9 cellular contexts compared by ENCODE assay signal in the genomic region with DNA sequence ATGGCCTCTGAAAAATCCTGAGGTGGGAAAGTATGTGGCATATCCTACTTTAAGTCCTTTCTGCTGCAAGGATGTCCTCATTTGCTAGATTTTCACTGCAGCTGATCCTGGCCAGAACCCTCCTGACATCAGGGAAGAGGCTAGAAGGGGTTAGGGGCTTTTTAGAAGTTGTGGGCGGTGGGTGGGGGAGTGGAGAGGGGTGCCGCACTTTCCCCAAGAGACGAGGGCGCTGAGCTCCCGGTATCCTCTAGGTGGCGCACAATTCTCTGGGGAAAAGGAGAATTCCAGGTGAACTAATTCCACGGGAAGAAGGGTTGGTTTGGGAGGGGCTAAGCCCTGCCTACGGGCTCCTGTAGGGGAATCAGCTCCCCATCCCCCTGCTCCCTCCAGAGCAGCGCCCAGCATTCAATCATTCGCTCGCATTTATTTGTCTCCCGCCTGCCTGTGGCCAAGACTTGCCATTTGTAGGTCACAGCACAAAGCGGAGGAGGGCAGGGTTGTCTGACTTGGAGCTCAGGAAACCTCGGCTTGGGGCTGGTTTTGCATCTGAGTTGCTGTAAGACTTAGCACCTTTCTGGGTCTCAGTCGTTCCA. TPM values are rescaled to one million over a fixed set of nuclear protein-coding genes. Genes with fewer than 3 reads are reported as not detected.
DNase-seq lines count a peak whose midpoint lies in the region; ATAC-seq and TF ChIP-seq lines count a peak whose summit lies in the region.
"Had no signal": no experiment of that assay in that cellular context is flagged by ENCODE, and none has a peak within 500 bp of the region (broad histone marks: within the 10 kb centered on the region; RNA-seq: fewer than 3 reads in every experiment).

No MANE protein-coding gene starts in this region.

- ATAC-seq in GM18870 (IDR thresholded peaks at IDR 0.05; ENCODE audit: unreplicated experiment) = no peak
- ATAC-seq in GM21825 (IDR thresholded peaks at IDR 0.05; ENCODE audit: unreplicated experiment) = no peak
- ATAC-seq in HG03457 (IDR thresholded peaks at IDR 0.05; ENCODE audit: unreplicated experiment) = no peak

- TF ChIP-seq CTCF in astrocyte of the cerebellum (IDR thresholded peaks at IDR 0.05; ENCODE audit: low read depth, low read length, missing control alignments) = peak; percentile 79
- peak; percentile 87 for TF ChIP-seq CTCF in kidney epithelial cell (IDR thresholded peaks at IDR 0.05; ENCODE audit: insufficient read depth, low read length, poor library complexity, severe bottlenecking)

- H3K36me3 ChIP-seq in kidney epithelial cell (ENCODE audit: control insufficient read depth, insufficient read depth, low read length) = no peaks in the 10 kb centered on the region
- H3K36me3 ChIP-seq: BLaER1 treated with 17β-estradiol and CSF1 and Interleukin-3, amounts not matched to agents 10 nM and 100 nM had no signal

- DNase-seq in NCI-H1105 treated with DMSO at 0.1 percent for 48 hours (lab: John Stamatoyannopoulos, UW) = peak; percentile 27
- no peak for DNase-seq in NCI-H1105 (lab: John Stamatoyannopoulos, UW)
- peak; percentile 56 for DNase-seq in HuH-7.5 (ENCODE audit: low spot score)
- DNase-seq in astrocyte of the cerebellum (ENCODE audit: low read depth) = no peak
- DNase-seq in kidney epithelial cell (ENCODE audit: low read depth) = no peak

- in situ Hi-C loops in astrocyte of the cerebellum (cut with HindIII; ENCODE audit: low sequenced_read_pairs) = no loop called here

- H3K27me3 ChIP-seq in kidney epithelial cell (ENCODE audit: control insufficient read depth, insufficient read depth, low read length) = peaks cover 31% of the 10 kb centered on the region

- H3K4me3 ChIP-seq in astrocyte of the cerebellum (ENCODE audit: low read depth, low read length) = no peak overlapping the region
- H3K4me3 ChIP-seq in kidney epithelial cell (ENCODE audit: low read depth, low read length) = no peak overlapping the region
- H3K4me3 ChIP-seq: BLaER1 treated with 17β-estradiol and CSF1 and Interleukin-3, amounts not matched to agents 10 nM and 100 nM had no signal

RNA-seq across cellular contexts. Expression of gene HAND1, which starts 42.9 kb away (rescaled TPM):
- total RNA-seq in kidney epithelial cell = not detected in 2 replicates

Comparison
In these comparisons a context has a peak if more than half of its experiments do, and no peak if none do; other contexts are left out.
1. DNase-seq: peak in NCI-H1105 treated with DMSO at 0.1 percent for 48 hours (single experiment) and HuH-7.5 (single experiment); none in NCI-H1105 (single experiment), astrocyte of the cerebellum (single experiment) and kidney epithelial cell (single experiment).